In the genomic region with DNA sequence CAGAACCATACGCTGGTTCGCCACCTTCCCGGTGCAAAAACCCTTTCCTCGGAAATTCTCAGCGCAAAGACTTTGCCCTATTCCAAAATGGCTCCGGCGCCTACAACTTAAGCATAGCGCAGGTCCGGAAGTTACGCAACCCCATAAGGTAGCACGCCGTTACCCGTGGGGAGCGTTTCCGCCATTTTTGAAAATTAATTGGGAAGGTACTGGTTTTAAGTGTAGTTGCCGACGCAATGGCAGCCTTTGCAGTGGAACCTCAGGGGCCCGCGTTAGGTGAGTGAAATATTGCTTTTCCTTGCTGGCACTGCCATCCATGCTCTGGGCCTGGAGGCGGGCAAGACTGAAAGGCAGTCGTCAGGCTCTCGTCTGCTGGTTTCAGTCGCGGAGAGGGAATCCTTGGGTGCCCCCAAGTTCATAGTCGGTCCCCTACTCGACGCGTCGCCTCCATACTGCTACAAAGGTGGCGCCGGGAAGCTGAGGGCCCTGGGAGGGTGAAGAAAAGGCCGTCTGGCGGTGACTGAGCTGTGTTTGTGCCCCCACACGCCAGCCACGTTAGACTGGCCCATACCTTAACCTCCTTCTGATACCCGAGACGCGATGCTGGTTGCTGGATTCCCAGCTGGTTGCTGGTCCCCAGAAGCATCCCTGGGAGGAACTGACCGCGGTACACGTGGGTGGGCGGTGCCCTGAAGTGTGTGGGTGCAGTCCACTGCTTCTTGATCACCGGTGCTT, we compare ENCODE assay signal across 8 cellular contexts.
A peak's percentile ranks its signal among the peaks of the same experiment; 100 is the strongest.
DNase-seq lines count a peak whose midpoint lies in the region; ATAC-seq and FAIRE-seq lines count a peak whose summit lies in the region.

A gene with protein sequence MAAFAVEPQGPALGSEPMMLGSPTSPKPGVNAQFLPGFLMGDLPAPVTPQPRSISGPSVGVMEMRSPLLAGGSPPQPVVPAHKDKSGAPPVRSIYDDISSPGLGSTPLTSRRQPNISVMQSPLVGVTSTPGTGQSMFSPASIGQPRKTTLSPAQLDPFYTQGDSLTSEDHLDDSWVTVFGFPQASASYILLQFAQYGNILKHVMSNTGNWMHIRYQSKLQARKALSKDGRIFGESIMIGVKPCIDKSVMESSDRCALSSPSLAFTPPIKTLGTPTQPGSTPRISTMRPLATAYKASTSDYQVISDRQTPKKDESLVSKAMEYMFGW (plus strand): TSS at position 222 of the 735 bp plus-strand sequence. CDS start 15 bp downstream, at position 237.

- H3K4me3 Mint-ChIP-seq in central memory CD8-positive, alpha-beta T cell, result peak within 1 kb of the TSS; percentile 88

- ATAC-seq in GM19025 (IDR thresholded peaks at IDR 0.05; ENCODE audit: low read depth, unreplicated experiment), result peak; percentile 80
- peak; percentile 89 for ATAC-seq in HG03342 (IDR thresholded peaks at IDR 0.05; ENCODE audit: unreplicated experiment)
- ATAC-seq in central memory CD8-positive, alpha-beta T cell (replicated peaks; ENCODE audit: extremely low read depth, poor library complexity, severe bottlenecking), result peak; percentile 93

- H3K27me3 Mint-ChIP-seq in central memory CD8-positive, alpha-beta T cell, result peaks cover 31% of the 10 kb centered on the region

- peaks cover 11% of the 10 kb centered on the region for H3K36me3 Mint-ChIP-seq in central memory CD8-positive, alpha-beta T cell (ENCODE audit: insufficient read depth)

- peak; percentile 96 for FAIRE-seq in islet of Langerhans (lab: Jason Lieb, UNC)

- no peaks in the 10 kb centered on the region for H3K9me3 Mint-ChIP-seq in central memory CD8-positive, alpha-beta T cell

- peak within 1 kb of the TSS; percentile 91 for H3K27ac Mint-ChIP-seq in central memory CD8-positive, alpha-beta T cell (ENCODE audit: low read depth)

- DNase-seq in AG08396 (ENCODE audit: low spot score), result peak; percentile 82
- DNase-seq in NCI-H446 (lab: John Stamatoyannopoulos, UW), result peak; percentile 90 to 95
- DNase-seq in activated CD4-positive, CD25-positive, alpha-beta regulatory T cell treated with anti-CD3 and anti-CD28 coated beads, Interleukin-2, amount 50 U/mL, for 16 hours (ENCODE audit: low read depth, low spot score), result peak; percentile 80
- DNase-seq in central memory CD8-positive, alpha-beta T cell (ENCODE audit: low spot score in 2 of 2), result peak; percentile 75 to 87
- peak; percentile 78 for DNase-seq in stimulated activated CD4-positive, alpha-beta T cell treated with anti-CD3 and anti-CD28 coated beads, Interleukin-12 subunit alpha, Interleukin-12 subunit beta, amount 100 ng/mL, for 4 hours

- H3K4me1 Mint-ChIP-seq in central memory CD8-positive, alpha-beta T cell, result peaks cover 22% of the 10 kb centered on the region

Comparison
In these comparisons a context has a peak if more than half of its experiments do, and no peak if none do; other contexts are left out.
1. Peak in every context shown above with its lines: DNase-seq and ATAC-seq.